1 cellular context compared by ENCODE assay signal in genomic region chr2:63698825-63699548, GRCh38.
A peak's percentile ranks its signal among the peaks of the same experiment; 100 is the strongest.
TF ChIP-seq lines count a peak whose summit lies in the region.

No MANE protein-coding gene starts in this region.

TF ChIP-seq in K562, 482 proteins besides CTCF, POLR2A, EP300 and RAD21 (continued from another document):
- TF ChIP-seq PRDM10 (IDR thresholded peaks at IDR 0.05; ENCODE audit: partially characterized antibody): peak; percentile 19
- no peak for TF ChIP-seq ZNF263 (CRISPR knock-in tag; IDR thresholded peaks at IDR 0.05; ENCODE audit: borderline replicate concordance)
- no peak for TF ChIP-seq MXD1 (CRISPR knock-in tag; IDR thresholded peaks at IDR 0.05; ENCODE audit: borderline replicate concordance, poor library complexity, severe bottlenecking)
- TF ChIP-seq FOSL1 (tag; conservative IDR thresholded peaks at IDR 0.05): peak; percentile 88
- no peak for TF ChIP-seq E2F1 (CRISPR knock-in tag; IDR thresholded peaks at IDR 0.05)
- peak; percentile 38; the same call in 1 of the 2 replicates for TF ChIP-seq DEAF1 (CRISPR knock-in tag; IDR thresholded peaks at IDR 0.05)
- no peak for TF ChIP-seq ZNF512 (tag; IDR thresholded peaks at IDR 0.05)
- TF ChIP-seq KDM2B (CRISPR knock-in tag; IDR thresholded peaks at IDR 0.05): no peak
- 0 out of 2 replicates have a peak, but pooled peaks have one; percentile 29 for TF ChIP-seq TFAP4 (CRISPR knock-in tag; IDR thresholded peaks at IDR 0.05; ENCODE audit: borderline replicate concordance)
- peak; percentile 62; the same call in 1 of the 2 replicates for TF ChIP-seq ATF3 (IDR thresholded peaks at IDR 0.05)
- no peak for TF ChIP-seq ATF3 (CRISPR knock-in tag; conservative IDR thresholded peaks at IDR 0.05)
- peak; percentile 59; the same call in 1 of the 2 replicates for TF ChIP-seq JUND (IDR thresholded peaks at IDR 0.05; ENCODE audit: borderline replicate concordance, low read depth, low read length)
- peak; percentile 11; the same call in 1 of the 3 replicates for TF ChIP-seq JUND (tag; IDR thresholded peaks at IDR 0.05; ENCODE audit: borderline replicate concordance, low read depth, low read length)
- peak; percentile 40 for TF ChIP-seq RFX1 (IDR thresholded peaks at IDR 0.05)
- TF ChIP-seq HMBOX1 (IDR thresholded peaks at IDR 0.05): peak; percentile 29; the same call in 1 of the 2 replicates
- TF ChIP-seq SRF (CRISPR knock-in tag; IDR thresholded peaks at IDR 0.05): 0 out of 4 replicates have a peak, but pooled peaks of 1 of the 2 experiments have one; percentile 19
- 0 out of 2 replicates have a peak, but pooled peaks have one; percentile 53 for TF ChIP-seq ZNF175 (CRISPR knock-in tag; IDR thresholded peaks at IDR 0.05; ENCODE audit: low read depth)
